ENCODE assay signal across 1 cellular context in genomic region chr19:42497492-42498226, GRCh38.
TF ChIP-seq lines count a peak whose summit lies in the region.

No MANE protein-coding gene starts in this region.

TF ChIP-seq in GM12878, 131 proteins besides CTCF, POLR2A, EP300 and RAD21 (continued from another document):
- TF ChIP-seq CREM (IDR thresholded peaks at IDR 0.05; ENCODE audit: low read depth), result peak; percentile 53; the same call in 1 of the 2 replicates
- TF ChIP-seq, protein P1, sequence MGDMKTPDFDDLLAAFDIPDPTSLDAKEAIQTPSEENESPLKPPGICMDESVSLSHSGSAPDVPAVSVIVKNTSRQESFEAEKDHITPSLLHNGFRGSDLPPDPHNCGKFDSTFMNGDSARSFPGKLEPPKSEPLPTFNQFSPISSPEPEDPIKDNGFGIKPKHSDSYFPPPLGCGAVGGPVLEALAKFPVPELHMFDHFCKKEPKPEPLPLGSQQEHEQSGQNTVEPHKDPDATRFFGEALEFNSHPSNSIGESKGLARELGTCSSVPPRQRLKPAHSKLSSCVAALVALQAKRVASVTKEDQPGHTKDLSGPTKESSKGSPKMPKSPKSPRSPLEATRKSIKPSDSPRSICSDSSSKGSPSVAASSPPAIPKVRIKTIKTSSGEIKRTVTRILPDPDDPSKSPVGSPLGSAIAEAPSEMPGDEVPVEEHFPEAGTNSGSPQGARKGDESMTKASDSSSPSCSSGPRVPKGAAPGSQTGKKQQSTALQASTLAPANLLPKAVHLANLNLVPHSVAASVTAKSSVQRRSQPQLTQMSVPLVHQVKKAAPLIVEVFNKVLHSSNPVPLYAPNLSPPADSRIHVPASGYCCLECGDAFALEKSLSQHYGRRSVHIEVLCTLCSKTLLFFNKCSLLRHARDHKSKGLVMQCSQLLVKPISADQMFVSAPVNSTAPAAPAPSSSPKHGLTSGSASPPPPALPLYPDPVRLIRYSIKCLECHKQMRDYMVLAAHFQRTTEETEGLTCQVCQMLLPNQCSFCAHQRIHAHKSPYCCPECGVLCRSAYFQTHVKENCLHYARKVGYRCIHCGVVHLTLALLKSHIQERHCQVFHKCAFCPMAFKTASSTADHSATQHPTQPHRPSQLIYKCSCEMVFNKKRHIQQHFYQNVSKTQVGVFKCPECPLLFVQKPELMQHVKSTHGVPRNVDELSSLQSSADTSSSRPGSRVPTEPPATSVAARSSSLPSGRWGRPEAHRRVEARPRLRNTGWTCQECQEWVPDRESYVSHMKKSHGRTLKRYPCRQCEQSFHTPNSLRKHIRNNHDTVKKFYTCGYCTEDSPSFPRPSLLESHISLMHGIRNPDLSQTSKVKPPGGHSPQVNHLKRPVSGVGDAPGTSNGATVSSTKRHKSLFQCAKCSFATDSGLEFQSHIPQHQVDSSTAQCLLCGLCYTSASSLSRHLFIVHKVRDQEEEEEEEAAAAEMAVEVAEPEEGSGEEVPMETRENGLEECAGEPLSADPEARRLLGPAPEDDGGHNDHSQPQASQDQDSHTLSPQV (IDR thresholded peaks at IDR 0.05), result peak; percentile 65; the same call in 1 of the 2 replicates
- TF ChIP-seq E4F1 (IDR thresholded peaks at IDR 0.05; ENCODE audit: borderline replicate concordance, partially characterized antibody), result no peak
- TF ChIP-seq TBL1XR1 (IDR thresholded peaks at IDR 0.05; ENCODE audit: low read depth, low read length), result peak; percentile 81; the same call in 1 of the 2 replicates
- peak; percentile 80 to 83 for TF ChIP-seq IKZF2 (IDR thresholded peaks at IDR 0.05)
- TF ChIP-seq RUNX3 (IDR thresholded peaks at IDR 0.05; ENCODE audit: low read length), result peak; percentile 76
- TF ChIP-seq NFXL1 (IDR thresholded peaks at IDR 0.05; ENCODE audit: borderline replicate concordance), result no peak
- TF ChIP-seq ATF3 (IDR thresholded peaks at IDR 0.05; ENCODE audit: borderline replicate concordance, extremely low read depth, low read depth, low read length), result no peak
- no peak for TF ChIP-seq YY1 (IDR thresholded peaks at IDR 0.05; ENCODE audit: low read depth, low read length)
- TF ChIP-seq JUNB (IDR thresholded peaks at IDR 0.05), result peak; percentile 50; the same call in 1 of the 2 replicates
- TF ChIP-seq, protein P2, sequence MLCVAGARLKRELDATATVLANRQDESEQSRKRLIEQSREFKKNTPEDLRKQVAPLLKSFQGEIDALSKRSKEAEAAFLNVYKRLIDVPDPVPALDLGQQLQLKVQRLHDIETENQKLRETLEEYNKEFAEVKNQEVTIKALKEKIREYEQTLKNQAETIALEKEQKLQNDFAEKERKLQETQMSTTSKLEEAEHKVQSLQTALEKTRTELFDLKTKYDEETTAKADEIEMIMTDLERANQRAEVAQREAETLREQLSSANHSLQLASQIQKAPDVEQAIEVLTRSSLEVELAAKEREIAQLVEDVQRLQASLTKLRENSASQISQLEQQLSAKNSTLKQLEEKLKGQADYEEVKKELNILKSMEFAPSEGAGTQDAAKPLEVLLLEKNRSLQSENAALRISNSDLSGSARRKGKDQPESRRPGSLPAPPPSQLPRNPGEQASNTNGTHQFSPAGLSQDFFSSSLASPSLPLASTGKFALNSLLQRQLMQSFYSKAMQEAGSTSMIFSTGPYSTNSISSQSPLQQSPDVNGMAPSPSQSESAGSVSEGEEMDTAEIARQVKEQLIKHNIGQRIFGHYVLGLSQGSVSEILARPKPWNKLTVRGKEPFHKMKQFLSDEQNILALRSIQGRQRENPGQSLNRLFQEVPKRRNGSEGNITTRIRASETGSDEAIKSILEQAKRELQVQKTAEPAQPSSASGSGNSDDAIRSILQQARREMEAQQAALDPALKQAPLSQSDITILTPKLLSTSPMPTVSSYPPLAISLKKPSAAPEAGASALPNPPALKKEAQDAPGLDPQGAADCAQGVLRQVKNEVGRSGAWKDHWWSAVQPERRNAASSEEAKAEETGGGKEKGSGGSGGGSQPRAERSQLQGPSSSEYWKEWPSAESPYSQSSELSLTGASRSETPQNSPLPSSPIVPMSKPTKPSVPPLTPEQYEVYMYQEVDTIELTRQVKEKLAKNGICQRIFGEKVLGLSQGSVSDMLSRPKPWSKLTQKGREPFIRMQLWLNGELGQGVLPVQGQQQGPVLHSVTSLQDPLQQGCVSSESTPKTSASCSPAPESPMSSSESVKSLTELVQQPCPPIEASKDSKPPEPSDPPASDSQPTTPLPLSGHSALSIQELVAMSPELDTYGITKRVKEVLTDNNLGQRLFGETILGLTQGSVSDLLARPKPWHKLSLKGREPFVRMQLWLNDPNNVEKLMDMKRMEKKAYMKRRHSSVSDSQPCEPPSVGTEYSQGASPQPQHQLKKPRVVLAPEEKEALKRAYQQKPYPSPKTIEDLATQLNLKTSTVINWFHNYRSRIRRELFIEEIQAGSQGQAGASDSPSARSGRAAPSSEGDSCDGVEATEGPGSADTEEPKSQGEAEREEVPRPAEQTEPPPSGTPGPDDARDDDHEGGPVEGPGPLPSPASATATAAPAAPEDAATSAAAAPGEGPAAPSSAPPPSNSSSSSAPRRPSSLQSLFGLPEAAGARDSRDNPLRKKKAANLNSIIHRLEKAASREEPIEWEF (IDR thresholded peaks at IDR 0.05; ENCODE audit: insufficient replicate concordance, low read depth, low read length), result peak; percentile 50
- no peak for TF ChIP-seq SREBF1 (IDR thresholded peaks at IDR 0.05; ENCODE audit: low read length)
